In genomic region chr17:53032861-53033271, GRCh38 we compare ENCODE assay signal across 9 cellular contexts.
DNase-seq lines count a peak whose midpoint lies in the region; ATAC-seq, FAIRE-seq and TF ChIP-seq lines count a peak whose summit lies in the region.
"Had no signal": no experiment of that assay in that cellular context is flagged by ENCODE, and none has a peak within 500 bp of the region (broad histone marks: within the 10 kb centered on the region; RNA-seq: fewer than 3 reads in every experiment).

No MANE protein-coding gene starts in this region.

- intact Hi-C loops in kidney (cut with DNase I) (no loop called here), vagina (cut with DNase I) (loop anchor here (5.0 kb wide), 1 partner anchor 849 kb away; no protein-coding TSS in a partner anchor), left ventricle myocardium inferior (cut with micrococcal nuclease) (no loop called here)

- TF ChIP-seq CTCF in LNCaP clone FGC (IDR thresholded peaks at IDR 0.05; ENCODE audit: control insufficient read depth, extremely low read depth, insufficient read depth), result peak; percentile 66
- TF ChIP-seq CTCF in kidney (IDR thresholded peaks at IDR 0.05; ENCODE audit: borderline replicate concordance, extremely low read depth, insufficient read depth), result peak; percentile 49
- no peak for TF ChIP-seq CTCF in vagina (IDR thresholded peaks at IDR 0.05)
- no peak for TF ChIP-seq CTCF in left ventricle myocardium inferior (IDR thresholded peaks at IDR 0.05; ENCODE audit: borderline replicate concordance)

- H3K27ac ChIP-seq in kidney (ENCODE audit: low read depth in 2 of 2, low read length in 2 of 2) (no peak overlapping the region), vagina (no peak overlapping the region), left ventricle myocardium inferior (replicated peaks) (no peak overlapping the region)

- H3K27me3 Mint-ChIP-seq in activated CD8-positive, alpha-beta memory T cell treated with anti-CD3 and anti-CD28 coated beads, Interleukin-2, amount 10 ng/mL, durations not matched to agents 7 days and 5 days, result no peaks in the 10 kb centered on the region
- no peaks in the 10 kb centered on the region for H3K27me3 Mint-ChIP-seq in immature natural killer cell (ENCODE audit: low read depth in 3 of 3)
- H3K27me3 Mint-ChIP-seq: activated B cell treated with CpG ODN at 0.5 μM for 24 hours had no signal

- H3K4me1 ChIP-seq in kidney (ENCODE audit: control insufficient read depth in 1 of 2, insufficient read depth in 1 of 2, low read depth in 1 of 2, low read length in 2 of 2), result no peaks in the 10 kb centered on the region
- H3K4me1 ChIP-seq in vagina, result no peaks in the 10 kb centered on the region
- no peaks in the 10 kb centered on the region for H3K4me1 ChIP-seq in left ventricle myocardium inferior

- DNase-seq in COR-L47 (lab: John Stamatoyannopoulos, UW) (peak; percentile 66), LNCaP clone FGC (ENCODE audit: low read depth) (peak; percentile 42), SK-MEL-5 (ENCODE audit: low read depth, low spot score) (peak; percentile 88), kidney (no peak), vagina (ENCODE audit: extremely low spot score in 2 of 2) (no peak), immature natural killer cell (no peak), left ventricle myocardium inferior (no peak)
- no peak for DNase-seq in activated CD8-positive, alpha-beta memory T cell treated with anti-CD3 and anti-CD28 coated beads, Interleukin-2, amount 10 ng/mL, durations not matched to agents 7 days and 5 days
- DNase-seq: activated B cell treated with CpG ODN at 0.5 μM for 24 hours had no signal

- no peak overlapping the region for H3K4me3 Mint-ChIP-seq in activated CD8-positive, alpha-beta memory T cell treated with anti-CD3 and anti-CD28 coated beads, Interleukin-2, amount 10 ng/mL, durations not matched to agents 7 days and 5 days
- no peak overlapping the region for H3K4me3 Mint-ChIP-seq in immature natural killer cell
- H3K4me3 Mint-ChIP-seq: activated B cell treated with CpG ODN at 0.5 μM for 24 hours had no signal

- H3K27me3 ChIP-seq in vagina (no peaks in the 10 kb centered on the region), left ventricle myocardium inferior (ENCODE audit: low read depth) (no peaks in the 10 kb centered on the region)

- no peak overlapping the region for H3K27ac Mint-ChIP-seq in activated CD8-positive, alpha-beta memory T cell treated with anti-CD3 and anti-CD28 coated beads, Interleukin-2, amount 10 ng/mL, durations not matched to agents 7 days and 5 days
- H3K27ac Mint-ChIP-seq in immature natural killer cell, result no peak overlapping the region
- H3K27ac Mint-ChIP-seq: activated B cell treated with CpG ODN at 0.5 μM for 24 hours had no signal

- in situ Hi-C loops in SK-MEL-5 (cut with HindIII; ENCODE audit: low pct_unique_long_range_greater_than_20kb, low sequenced_read_pairs), result no loop called here

- H3K9me3 ChIP-seq in kidney (ENCODE audit: control insufficient read depth in 1 of 2, low read length in 2 of 2) (peaks cover 0 to 4% of the 10 kb centered on the region in 2 donors), vagina (no peaks in the 10 kb centered on the region), left ventricle myocardium inferior (replicated peaks) (peaks cover 27% of the 10 kb centered on the region)

- H3K9me3 Mint-ChIP-seq in activated CD8-positive, alpha-beta memory T cell treated with anti-CD3 and anti-CD28 coated beads, Interleukin-2, amount 10 ng/mL, durations not matched to agents 7 days and 5 days (ENCODE audit: low read depth), result peaks cover 15% of the 10 kb centered on the region
- peaks cover 15 to 61% (median 28%) of the 10 kb centered on the region in 6 donors for H3K9me3 Mint-ChIP-seq in immature natural killer cell

- H3K4me3 ChIP-seq in LNCaP clone FGC (ENCODE audit: low read depth, low read length), result no peak overlapping the region
- no peak overlapping the region for H3K4me3 ChIP-seq in kidney (ENCODE audit: low read length in 2 of 2)
- H3K4me3 ChIP-seq in vagina, result no peak overlapping the region
- H3K4me3 ChIP-seq in left ventricle myocardium inferior, result no peak overlapping the region

- ATAC-seq in activated CD8-positive, alpha-beta memory T cell treated with anti-CD3 and anti-CD28 coated beads, Interleukin-2, amount 10 ng/mL, durations not matched to agents 7 days and 5 days, result no peak

- H3K36me3 Mint-ChIP-seq in activated CD8-positive, alpha-beta memory T cell treated with anti-CD3 and anti-CD28 coated beads, Interleukin-2, amount 10 ng/mL, durations not matched to agents 7 days and 5 days, result no peaks in the 10 kb centered on the region
- H3K36me3 Mint-ChIP-seq in immature natural killer cell, result no peaks in the 10 kb centered on the region

- CTCF ChIA-PET in activated CD8-positive, alpha-beta memory T cell treated with anti-CD3 and anti-CD28 coated beads, Interleukin-2, amount 10 ng/mL, durations not matched to agents 7 days and 5 days (lab: Charles Lee), result interaction anchor here (0.6 kb wide), 1 partner anchor 690 kb away, joined by 3 read pairs; no protein-coding TSS in a partner anchor

- no peaks in the 10 kb centered on the region for H3K36me3 ChIP-seq in kidney (ENCODE audit: control insufficient read depth in 1 of 2, insufficient read depth in 2 of 2, low read length in 2 of 2)
- no peaks in the 10 kb centered on the region for H3K36me3 ChIP-seq in vagina
- H3K36me3 ChIP-seq in left ventricle myocardium inferior, result no peaks in the 10 kb centered on the region

- H3K4me1 Mint-ChIP-seq in activated CD8-positive, alpha-beta memory T cell treated with anti-CD3 and anti-CD28 coated beads, Interleukin-2, amount 10 ng/mL, durations not matched to agents 7 days and 5 days, result no peaks in the 10 kb centered on the region
- H3K4me1 Mint-ChIP-seq in immature natural killer cell, result no peaks in the 10 kb centered on the region
- H3K4me1 Mint-ChIP-seq: activated B cell treated with CpG ODN at 0.5 μM for 24 hours had no signal

- FAIRE-seq in kidney (lab: Jason Lieb, UNC), result no peak

- no peak for TF ChIP-seq POLR2A in vagina (IDR thresholded peaks at IDR 0.05)

- no peak overlapping the region for H3K9ac ChIP-seq in kidney (ENCODE audit: low read length in 2 of 2)

Comparison
In these comparisons a context has a peak if more than half of its experiments do, and no peak if none do; other contexts are left out.
1. DNase-seq: peak in COR-L47 (single experiment), LNCaP clone FGC (single experiment) and SK-MEL-5 (single experiment); none in kidney (single experiment), activated CD8-positive, alpha-beta memory T cell treated with anti-CD3 and anti-CD28 coated beads, Interleukin-2, amount 10 ng/mL, durations not matched to agents 7 days and 5 days (single experiment), vagina (0 of 2), immature natural killer cell (0 of 3) and left ventricle myocardium inferior (single experiment).
2. CTCF ChIP-seq: peak in LNCaP clone FGC (single experiment) and kidney (single experiment); none in vagina (0 of 3) and left ventricle myocardium inferior (single experiment).